Comparison of ENCODE assay signal across 1 cellular context in genomic region chr14:103155416-103155815, GRCh38. TPM values are rescaled to one million over a fixed set of nuclear protein-coding genes. Genes with fewer than 3 reads are reported as not detected.
"Had no signal": no experiment of that assay in that cellular context is flagged by ENCODE, and none has a peak within 500 bp of the region (broad histone marks: within the 10 kb centered on the region; RNA-seq: fewer than 3 reads in every experiment).

No MANE protein-coding gene starts in this region.

RNA-seq across cellular contexts. Expression of gene TNFAIP2, which starts 32.2 kb away (rescaled TPM):
- polyA plus RNA-seq: naive thymus-derived CD8-positive, alpha-beta T cell had no signal
